Comparison of ENCODE assay signal across 14 cellular contexts in the genomic region with DNA sequence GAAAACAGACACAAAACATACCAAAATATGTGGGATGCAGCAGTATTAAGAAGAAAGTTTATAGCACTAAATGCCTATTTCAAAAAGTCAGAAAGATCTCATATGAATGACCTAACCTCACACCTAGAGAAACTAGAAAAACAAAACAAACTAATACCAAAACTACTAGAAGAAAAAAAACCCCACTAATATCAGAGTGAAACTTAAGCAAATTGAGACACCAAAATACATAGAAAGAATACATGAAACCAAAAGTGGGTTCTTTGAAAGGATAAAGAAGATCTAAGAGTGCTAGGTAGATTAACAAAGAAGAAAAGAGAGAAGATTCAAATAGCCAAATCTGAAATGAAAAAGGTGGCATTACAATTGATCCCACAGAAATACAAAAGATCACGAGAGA.
A peak's percentile ranks its signal among the peaks of the same experiment; 100 is the strongest.
DNase-seq lines count a peak whose midpoint lies in the region; ATAC-seq and TF ChIP-seq lines count a peak whose summit lies in the region.
"Had no signal": no experiment of that assay in that cellular context is flagged by ENCODE, and none has a peak within 500 bp of the region (broad histone marks: within the 10 kb centered on the region; RNA-seq: fewer than 3 reads in every experiment).

No MANE protein-coding gene starts in this region.

- intact Hi-C loops in lower leg skin (cut with DNase I; ENCODE audit: low total_unique reads): no loop called here
- intact Hi-C loops in adrenal gland (cut with DNase I): no loop called here
- intact Hi-C loops in mammary epithelial cell (cut with micrococcal nuclease): no loop called here

- H4K20me1 ChIP-seq in mammary epithelial cell (ENCODE audit: insufficient read depth, low read length): no peaks in the 10 kb centered on the region

- CTCF ChIA-PET in mammary epithelial cell (lab: Charles Lee; ENCODE audit: low non-redundant PET): no interaction called here

- H3K27ac ChIP-seq in adrenal gland (no peak overlapping the region), mammary epithelial cell (ENCODE audit: insufficient read depth, low read depth, low read length) (no peak overlapping the region)
- H3K27ac ChIP-seq: gastroesophageal sphincter had no signal

- H3K79me2 ChIP-seq in mammary epithelial cell (ENCODE audit: insufficient read depth, low read length): no peaks in the 10 kb centered on the region

- no peak for TF ChIP-seq CTCF in lower leg skin (IDR thresholded peaks at IDR 0.05)
- TF ChIP-seq CTCF in adrenal gland (IDR thresholded peaks at IDR 0.05): no peak
- TF ChIP-seq CTCF in mammary epithelial cell (conservative IDR thresholded peaks at IDR 0.05 in 1 of 2, IDR thresholded peaks at IDR 0.05 in 1 of 2; ENCODE audit: extremely low read depth in 1 of 2, insufficient read depth in 1 of 2, low read depth in 1 of 2, low read length in 2 of 2): no peak

- H3K4me1 ChIP-seq in adrenal gland (replicated peaks in 1 of 2): no peaks in the 10 kb centered on the region
- H3K4me1 ChIP-seq in mammary epithelial cell (ENCODE audit: insufficient read depth, low read length): no peaks in the 10 kb centered on the region
- H3K4me1 ChIP-seq: gastroesophageal sphincter had no signal

- H3K36me3 ChIP-seq in adrenal gland (replicated peaks in 1 of 2): no peaks in the 10 kb centered on the region
- H3K36me3 ChIP-seq in mammary epithelial cell (ENCODE audit: insufficient read depth, low read length): no peaks in the 10 kb centered on the region
- H3K36me3 ChIP-seq: gastroesophageal sphincter had no signal

- H3K4me3 ChIP-seq in lower leg skin (ENCODE audit: low read depth, poor library complexity, severe bottlenecking): no peak overlapping the region
- no peak overlapping the region for H3K4me3 ChIP-seq in adrenal gland
- H3K4me3 ChIP-seq in mammary epithelial cell (replicated peaks in 1 of 3; ENCODE audit: insufficient read depth in 1 of 3, low read depth in 2 of 3, low read length in 3 of 3): no peak overlapping the region
- H3K4me3 ChIP-seq: gastroesophageal sphincter had no signal

- in situ Hi-C loops in mammary epithelial cell (cut with MboI; ENCODE audit: low sequenced_read_pairs in 2 of 2): no loop called here

- ATAC-seq in GM19043 (IDR thresholded peaks at IDR 0.05; ENCODE audit: low read depth, unreplicated experiment) (peak; percentile 69), GM21737 (IDR thresholded peaks at IDR 0.05; ENCODE audit: unreplicated experiment) (peak; percentile 67), HG03097 (IDR thresholded peaks at IDR 0.05; ENCODE audit: low FRiP score, unreplicated experiment) (peak; percentile 76)
- ATAC-seq: gastroesophageal sphincter; naive thymus-derived CD8-positive, alpha-beta T cell; sciatic nerve had no signal

- no peak overlapping the region for H3K9ac ChIP-seq in mammary epithelial cell (ENCODE audit: insufficient read depth, low read length)

- 82 to 96% methylated on average over 1 of the region's 1 CpG for WGBS in lower leg skin, 2 donors
- whole genome bisulfite sequencing in adrenal gland, 4 donors: 70 to 94% (median 77%) methylated on average over 1 of the region's 1 CpG
- 67% methylated on average over 1 of the region's 1 CpG for WGBS in mammary epithelial cell (ENCODE audit: low coverage, missing lambda C conversion rate)

- no peak overlapping the region for H2AFZ ChIP-seq in mammary epithelial cell (ENCODE audit: low read depth, low read length)

- no TSS peak for BruUV-seq in mammary epithelial cell (replicated peaks; lab: Mats Ljungman, UMichigan)

- H3K27me3 ChIP-seq in adrenal gland (no peaks in the 10 kb centered on the region), mammary epithelial cell (ENCODE audit: insufficient read depth, low read length) (no peaks in the 10 kb centered on the region)
- H3K27me3 ChIP-seq: gastroesophageal sphincter had no signal

- no peak overlapping the region for H3K4me2 ChIP-seq in mammary epithelial cell (ENCODE audit: insufficient read depth, low read depth, low read length)

- no peak for DNase-seq in lower leg skin (ENCODE audit: low spot score in 2 of 2)
- DNase-seq in adrenal gland: no peak
- no peak for DNase-seq in SK-N-DZ (ENCODE audit: low spot score)
- DNase-seq in mammary epithelial cell: no peak
- DNase-seq: Calu3; MV-4-11; naive thymus-derived CD8-positive, alpha-beta T cell; NCI-H524 treated with DMSO at 0.1 percent for 48 hours; SIG-M5 had no signal

- TF ChIP-seq POLR2A in lower leg skin (IDR thresholded peaks at IDR 0.05): no peak
- TF ChIP-seq POLR2A in adrenal gland (IDR thresholded peaks at IDR 0.05): no peak

- H3K9me3 ChIP-seq in adrenal gland (replicated peaks in 1 of 3) (no peaks in the 10 kb centered on the region), mammary epithelial cell (replicated peaks; ENCODE audit: insufficient read depth, low read length) (peaks cover 7% of the 10 kb centered on the region)

- dilution Hi-C loops in mammary epithelial cell (cut with HindIII; ENCODE audit: low sequenced_read_pairs): no loop called here
